Comparison of ENCODE assay signal across 1 cellular context in genomic region chr16:89217388-89218191, GRCh38.
TF ChIP-seq lines count a peak whose summit lies in the region.

TSS of gene ZNF778 (plus strand) at chr16:89217703. CDS start at chr16:89221128, 3,425 bp downstream.

TF ChIP-seq in GM12878, 131 proteins besides CTCF, POLR2A, EP300 and RAD21 (continued from another document):
- TF ChIP-seq REST (IDR thresholded peaks at IDR 0.05; ENCODE audit: low read depth, low read length) (no peak), PML (IDR thresholded peaks at IDR 0.05; ENCODE audit: low read length) (peak; percentile 80; the same call in 1 of the 2 replicates)
